ENCODE assay signal across 32 cellular contexts in the genomic region with DNA sequence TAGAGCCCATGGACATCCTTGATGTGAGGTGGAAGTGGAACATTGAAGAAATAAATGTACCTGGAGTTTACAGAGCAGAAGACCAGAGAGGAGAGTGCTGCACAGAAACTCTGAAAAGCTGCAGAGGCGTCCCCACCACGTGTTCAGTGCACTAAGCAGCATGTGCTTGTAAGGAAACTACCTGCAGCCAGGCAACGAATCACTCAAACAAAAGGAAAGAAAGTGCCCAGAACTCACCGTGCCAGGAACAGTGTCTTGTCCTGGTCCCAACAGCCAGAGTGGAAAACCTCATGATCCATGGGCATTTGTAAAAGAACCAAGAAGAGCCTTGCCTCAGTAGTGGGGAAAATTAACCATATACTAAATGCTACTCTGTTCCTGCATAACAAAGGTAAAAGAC. TPM values are rescaled to one million over a fixed set of nuclear protein-coding genes. Genes with fewer than 3 reads are reported as not detected.
"Had no signal": no experiment of that assay in that cellular context is flagged by ENCODE, and none has a peak within 500 bp of the region (broad histone marks: within the 10 kb centered on the region; RNA-seq: fewer than 3 reads in every experiment).

No MANE protein-coding gene starts in this region.

- H3K4me1 ChIP-seq: breast epithelium, pancreas, psoas muscle, suprapubic skin, upper lobe of right lung had no signal

- H3K4me3 ChIP-seq: breast epithelium, pancreas, psoas muscle, suprapubic skin, tibial artery, upper lobe of right lung had no signal

- H3K4me3 Mint-ChIP-seq: activated T-helper 17 cell treated with anti-CD3 and anti-CD28 coated beads, Interleukin-2, amount 50 U/mL, for 72 hours; dendritic cell treated with granulocyte-macrophage colony-stimulating factor and Interleukin-4, amounts not matched to agents 40 ng/mL and 50 ng/mL, for 4 days; endodermal cell; immature natural killer cell; naive thymus-derived CD8-positive, alpha-beta T cell; neural crest cell; T-cell; T-helper 2 cell treated with Interferon-gamma antibody and Interleukin-4, amounts not matched to agents 5 μg/mL and 100 μg/mL, for 36 hours had no signal

- H3K9me3 ChIP-seq: breast epithelium, pancreas, suprapubic skin, tibial artery, upper lobe of right lung had no signal

- H3K27ac Mint-ChIP-seq: activated T-helper 17 cell treated with anti-CD3 and anti-CD28 coated beads, Interleukin-2, amount 50 U/mL, for 72 hours; dendritic cell treated with granulocyte-macrophage colony-stimulating factor and Interleukin-4, amounts not matched to agents 40 ng/mL and 50 ng/mL, for 4 days; endodermal cell; T-helper 2 cell treated with Interferon-gamma antibody and Interleukin-4, amounts not matched to agents 5 μg/mL and 100 μg/mL, for 36 hours had no signal

- H3K27me3 Mint-ChIP-seq: activated T-helper 17 cell treated with anti-CD3 and anti-CD28 coated beads, Interleukin-2, amount 50 U/mL, for 72 hours; dendritic cell treated with granulocyte-macrophage colony-stimulating factor and Interleukin-4, amounts not matched to agents 40 ng/mL and 50 ng/mL, for 4 days; naive thymus-derived CD8-positive, alpha-beta T cell; T-cell had no signal

- H3K4me1 Mint-ChIP-seq: endodermal cell, neural crest cell had no signal

- H3K9me3 Mint-ChIP-seq: dendritic cell treated with granulocyte-macrophage colony-stimulating factor and Interleukin-4, amounts not matched to agents 40 ng/mL and 50 ng/mL, for 4 days; immature natural killer cell had no signal

- ATAC-seq: activated T-helper 17 cell treated with anti-CD3 and anti-CD28 coated beads, Interleukin-2, amount 50 U/mL, for 72 hours; esophagus mucosa; left colon; naive thymus-derived CD8-positive, alpha-beta T cell; pancreas; psoas muscle; T-cell; upper lobe of right lung had no signal

- H3K27ac ChIP-seq: breast epithelium, pancreas, psoas muscle, suprapubic skin, tibial artery, upper lobe of right lung had no signal

- H3K27me3 ChIP-seq: breast epithelium, pancreas, suprapubic skin, tibial artery, upper lobe of right lung had no signal

- DNase-seq: activated CD4-positive, CD25-positive, alpha-beta regulatory T cell; activated CD8-positive, alpha-beta memory T cell treated with anti-CD3 and anti-CD28 coated beads, Interleukin-2, amount 50 U/mL, for 4 hours; activated gamma-delta T cell treated with Interleukin-2 at 50 U/mL for 16 hours; activated T-cell treated with anti-CD3 and anti-CD28 coated beads, Interleukin-2, amount 50 U/mL, for 1 hour; amygdala; central memory CD4-positive, alpha-beta T cell; endodermal cell; foreskin fibroblast; head of caudate nucleus; hypothalamus; immature natural killer cell; kidney; left colon; midbrain; naive thymus-derived CD8-positive, alpha-beta T cell; nucleus accumbens; pancreas; psoas muscle; stimulated activated CD4-positive, alpha-beta T cell treated with anti-CD3 and anti-CD28 coated beads, Interleukin-15, amount 100 ng/mL, for 24 hours; stimulated activated CD4-positive, alpha-beta T cell treated with anti-CD3 and anti-CD28 coated beads, Interleukin-2, amount 100 ng/mL, for 24 hours; stimulated activated naive CD4-positive, alpha-beta T cell; T-cell; tibial artery; upper lobe of right lung had no signal

- H3K36me3 ChIP-seq: breast epithelium had no signal

RNA-seq across cellular contexts. Expression of gene MEIG1, which starts 48.2 kb away (rescaled TPM):
- total RNA-seq: breast epithelium; esophagus mucosa; kidney; left colon; lower leg skin; naive thymus-derived CD8-positive, alpha-beta T cell; psoas muscle; suprapubic skin; T-cell; upper lobe of right lung had no signal
